Comparison of ENCODE assay signal across 8 cellular contexts in genomic region chr19:1860133-1860775, GRCh38. TPM values are rescaled to one million over a fixed set of nuclear protein-coding genes. Genes with fewer than 3 reads are reported as not detected.
DNase-seq lines count a peak whose midpoint lies in the region; ATAC-seq and TF ChIP-seq lines count a peak whose summit lies in the region.

No MANE protein-coding gene starts in this region.

- H3K27ac Mint-ChIP-seq in activated T-cell treated with anti-CD3 and anti-CD28 coated beads, Interleukin-2, amount 50 U/mL, for 72 hours = no peak overlapping the region

- no peak for TF ChIP-seq CTCF in NB4 (IDR thresholded peaks at IDR 0.05; ENCODE audit: low read depth, low read length)

- no peak for TF ChIP-seq POLR2A in NB4 (IDR thresholded peaks at IDR 0.05; ENCODE audit: extremely low read depth, insufficient read length)

- ATAC-seq in activated T-cell treated with anti-CD3 and anti-CD28 coated beads, Interleukin-2, amount 50 U/mL, for 72 hours (replicated peaks in 1 of 2) = no peak
- ATAC-seq in GM19324 (IDR thresholded peaks at IDR 0.05; ENCODE audit: low FRiP score, unreplicated experiment) = no peak

- no peak overlapping the region for H3K9ac ChIP-seq in rectal smooth muscle tissue (ENCODE audit: low read length)

- peaks cover 12% of the 10 kb centered on the region for H3K4me1 ChIP-seq in rectal smooth muscle tissue (ENCODE audit: control insufficient read depth, insufficient read depth, low read length)

- peaks cover 0 to 1% of the 10 kb centered on the region in 2 donors for H3K36me3 Mint-ChIP-seq in activated T-cell treated with anti-CD3 and anti-CD28 coated beads, Interleukin-2, amount 50 U/mL, for 72 hours (ENCODE audit: insufficient read depth in 2 of 2)

- H3K27ac ChIP-seq in rectal smooth muscle tissue (ENCODE audit: low read depth, low read length) = peak overlapping the region; percentile 42

- no peaks in the 10 kb centered on the region for H3K36me3 ChIP-seq in rectal smooth muscle tissue (ENCODE audit: control insufficient read depth, insufficient read depth, low read length)

- no peaks in the 10 kb centered on the region for H3K27me3 Mint-ChIP-seq in activated T-cell treated with anti-CD3 and anti-CD28 coated beads, Interleukin-2, amount 50 U/mL, for 72 hours (ENCODE audit: low read depth)

- no peaks in the 10 kb centered on the region for H3K9me3 Mint-ChIP-seq in activated T-cell treated with anti-CD3 and anti-CD28 coated beads, Interleukin-2, amount 50 U/mL, for 72 hours

- H3K27me3 ChIP-seq in rectal smooth muscle tissue (ENCODE audit: control insufficient read depth, insufficient read depth, low read length) = no peaks in the 10 kb centered on the region

- peak overlapping the region; percentile 40 to 99 for H3K4me3 Mint-ChIP-seq in activated T-cell treated with anti-CD3 and anti-CD28 coated beads, Interleukin-2, amount 50 U/mL, for 72 hours

- H3K4me3 ChIP-seq in NB4 (ENCODE audit: low read depth, low read length) (peak overlapping the region; percentile 77), rectal smooth muscle tissue (ENCODE audit: low read length) (peak overlapping the region; percentile 42)

- DNase-seq in ELF-1 (ENCODE audit: low read depth, low spot score) (peak; percentile 69), NB4 (ENCODE audit: low read depth) (peak; percentile 68), fibroblast of the conjunctiva (ENCODE audit: low read depth) (peak; percentile 75), NOMO-1 (lab: John Stamatoyannopoulos, UW; ENCODE audit: unreplicated experiment in 2 of 2) (no peak), NCI-H146 (lab: John Stamatoyannopoulos, UW) (no peak)
- peak; percentile 52 to 60 for DNase-seq in activated T-cell treated with anti-CD3 and anti-CD28 coated beads, Interleukin-2, amount 50 U/mL, for 72 hours

- H3K4me1 Mint-ChIP-seq in activated T-cell treated with anti-CD3 and anti-CD28 coated beads, Interleukin-2, amount 50 U/mL, for 72 hours (ENCODE audit: low read depth) = peaks cover 45% of the 10 kb centered on the region

RNA-seq across cellular contexts. Expression of gene KLF16, which starts 3.1 kb away (rescaled TPM):
- total RNA-seq in activated T-cell treated with anti-CD3 and anti-CD28 coated beads, Interleukin-2, amount 50 U/mL, for 72 hours = 10 to 100 TPM; 26.4 to 27.5 TPM

RNA-seq across cellular contexts. Expression of gene REXO1, which starts 12.0 kb away (rescaled TPM):
- total RNA-seq in activated T-cell treated with anti-CD3 and anti-CD28 coated beads, Interleukin-2, amount 50 U/mL, for 72 hours = 10 to 100 TPM; 41.4 to 46.5 TPM

RNA-seq across cellular contexts. Expression of gene ABHD17A, which starts 25.0 kb away (rescaled TPM):
- total RNA-seq in activated T-cell treated with anti-CD3 and anti-CD28 coated beads, Interleukin-2, amount 50 U/mL, for 72 hours = 10 to 100 TPM; 84.2 to 92.1 TPM

RNA-seq across cellular contexts. Expression of gene ADAT3, which starts 44.9 kb away (rescaled TPM):
- 1 to 10 TPM; 4.2 to 4.5 TPM for total RNA-seq in activated T-cell treated with anti-CD3 and anti-CD28 coated beads, Interleukin-2, amount 50 U/mL, for 72 hours

RNA-seq across cellular contexts. Expression of gene SCAMP4, which starts 44.9 kb away (rescaled TPM):
- 10 to 100 TPM; 36.5 to 42.6 TPM for total RNA-seq in activated T-cell treated with anti-CD3 and anti-CD28 coated beads, Interleukin-2, amount 50 U/mL, for 72 hours

Comparison
In these comparisons a context has a peak if more than half of its experiments do, and no peak if none do; other contexts are left out.
1. DNase-seq: peak in ELF-1 (single experiment), NB4 (single experiment), activated T-cell treated with anti-CD3 and anti-CD28 coated beads, Interleukin-2, amount 50 U/mL, for 72 hours (2 of 2) and fibroblast of the conjunctiva (single experiment); none in NOMO-1 (0 of 2) and NCI-H146 (single experiment).